In the genomic region with DNA sequence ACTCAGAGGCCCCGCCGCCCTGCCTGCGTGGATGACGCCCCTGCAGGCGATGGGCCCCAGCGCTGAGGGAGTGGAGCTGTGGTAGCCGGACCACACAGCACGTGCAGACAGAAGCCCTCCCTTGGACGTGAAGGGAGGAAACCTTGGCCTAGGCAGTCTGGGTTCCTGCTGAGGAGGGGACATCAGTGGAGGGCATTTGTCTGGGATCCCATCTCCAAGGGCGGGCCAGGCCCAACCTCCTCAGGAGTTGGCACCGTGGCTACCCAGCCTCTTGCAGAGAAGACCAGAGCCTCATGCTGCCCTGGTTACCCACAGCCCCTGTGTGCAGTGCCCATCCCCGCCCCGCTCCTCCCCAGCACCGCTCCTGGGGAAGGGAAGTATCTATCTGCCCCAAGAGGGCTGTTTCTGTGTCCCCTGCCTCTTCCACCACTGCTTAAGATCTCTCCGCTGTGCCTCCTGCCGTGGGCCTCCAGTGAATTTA, we compare ENCODE assay signal across 15 cellular contexts.
DNase-seq lines count a peak whose midpoint lies in the region; ATAC-seq and TF ChIP-seq lines count a peak whose summit lies in the region.
"Had no signal": no experiment of that assay in that cellular context is flagged by ENCODE, and none has a peak within 500 bp of the region (broad histone marks: within the 10 kb centered on the region; RNA-seq: fewer than 3 reads in every experiment).

No MANE protein-coding gene starts in this region.

- no peak for TF ChIP-seq CTCF in nephron (IDR thresholded peaks at IDR 0.05; ENCODE audit: unreplicated experiment in 3 of 3)
- TF ChIP-seq CTCF in osteoblast (IDR thresholded peaks at IDR 0.05; ENCODE audit: extremely low read depth, low read depth, low read length), result no peak

- H3K4me1 ChIP-seq in osteoblast (ENCODE audit: insufficient read depth, low read length), result no peaks in the 10 kb centered on the region
- H3K4me1 ChIP-seq: BLaER1, Caco-2 had no signal

- peak; percentile 25 for DNase-seq in Right ventricle myocardium superior
- DNase-seq in Right ventricle myocardium inferior (ENCODE audit: missing footprints), result no peak
- peak; percentile 43 for DNase-seq in osteoblast (ENCODE audit: insufficient read length, low spot score, missing footprints)
- DNase-seq in stimulated activated CD4-positive, alpha-beta T cell treated with anti-CD3 and anti-CD28 coated beads, Interleukin-1b, Interleukin-23, amount 100 ng/mL, for 48 hours, result no peak
- no peak for DNase-seq in epidermal melanocyte (ENCODE audit: insufficient read length, low spot score)
- DNase-seq: Caco-2; CD8-positive, alpha-beta memory T cell; DND-41; GDM1 had no signal

- H3K36me3 ChIP-seq in osteoblast (ENCODE audit: insufficient read depth, low read length), result no peaks in the 10 kb centered on the region
- H3K36me3 ChIP-seq: BLaER1 had no signal

- no peaks in the 10 kb centered on the region for H4K20me1 ChIP-seq in osteoblast (ENCODE audit: insufficient read depth, low read length)
- H4K20me1 ChIP-seq: BLaER1 had no signal

- H3K27ac Mint-ChIP-seq in nephron, result peak overlapping the region; percentile 32 to 84 (median 83)
- H3K27ac Mint-ChIP-seq: CD8-positive, alpha-beta memory T cell had no signal

- peaks cover 55% of the 10 kb centered on the region for H3K4me1 Mint-ChIP-seq in nephron
- H3K4me1 Mint-ChIP-seq: CD8-positive, alpha-beta memory T cell had no signal

- peaks cover 6% of the 10 kb centered on the region for H3K9me3 Mint-ChIP-seq in nephron

- no peak overlapping the region for H3K4me2 ChIP-seq in osteoblast (ENCODE audit: insufficient read depth, low read length)
- H3K4me2 ChIP-seq: BLaER1 had no signal

- no peak overlapping the region for H2AFZ ChIP-seq in osteoblast (ENCODE audit: low read length)

- no peaks in the 10 kb centered on the region for H3K27me3 ChIP-seq in osteoblast (ENCODE audit: insufficient read depth, low read length)
- H3K27me3 ChIP-seq: BLaER1 had no signal

- intact Hi-C loops in Right ventricle myocardium superior (cut with DNase I), result no loop called here
- intact Hi-C loops in Right ventricle myocardium inferior (cut with DNase I), result no loop called here

- no peak overlapping the region for H3K27ac ChIP-seq in osteoblast (ENCODE audit: low read depth, low read length)
- H3K27ac ChIP-seq: 22Rv1, BLaER1 had no signal

- H3K79me2 ChIP-seq in osteoblast (ENCODE audit: insufficient read depth, low read length), result no peaks in the 10 kb centered on the region

- no peaks in the 10 kb centered on the region for H3K9me3 ChIP-seq in osteoblast (ENCODE audit: low read depth, low read length)

- H3K36me3 Mint-ChIP-seq in nephron (ENCODE audit: low read depth), result peaks cover 7% of the 10 kb centered on the region
- H3K36me3 Mint-ChIP-seq: CD8-positive, alpha-beta memory T cell had no signal

- H3K4me3 ChIP-seq in osteoblast (ENCODE audit: insufficient read depth, low read length), result no peak overlapping the region
- H3K4me3 ChIP-seq: BLaER1 had no signal

- H3K4me3 Mint-ChIP-seq in nephron, result no peak overlapping the region
- H3K4me3 Mint-ChIP-seq: CD8-positive, alpha-beta memory T cell had no signal

- ATAC-seq in Right ventricle myocardium superior (ENCODE audit: poor library complexity) (no peak), Right ventricle myocardium inferior (no peak), HG02981 (IDR thresholded peaks at IDR 0.05; ENCODE audit: unreplicated experiment) (no peak), HG02798 (IDR thresholded peaks at IDR 0.05; ENCODE audit: poor library complexity, unreplicated experiment) (no peak)
- ATAC-seq: HCT116 had no signal

- H3K27me3 Mint-ChIP-seq in nephron (ENCODE audit: low read depth), result peaks cover 16% of the 10 kb centered on the region

Comparison
In these comparisons a context has a peak if more than half of its experiments do, and no peak if none do; other contexts are left out.
1. DNase-seq: peak in Right ventricle myocardium superior (single experiment) and osteoblast (single experiment); none in Right ventricle myocardium inferior (single experiment), stimulated activated CD4-positive, alpha-beta T cell treated with anti-CD3 and anti-CD28 coated beads, Interleukin-1b, Interleukin-23, amount 100 ng/mL, for 48 hours (single experiment) and epidermal melanocyte (single experiment).